Comparison of ENCODE assay signal across 1 cellular context in the genomic region with DNA sequence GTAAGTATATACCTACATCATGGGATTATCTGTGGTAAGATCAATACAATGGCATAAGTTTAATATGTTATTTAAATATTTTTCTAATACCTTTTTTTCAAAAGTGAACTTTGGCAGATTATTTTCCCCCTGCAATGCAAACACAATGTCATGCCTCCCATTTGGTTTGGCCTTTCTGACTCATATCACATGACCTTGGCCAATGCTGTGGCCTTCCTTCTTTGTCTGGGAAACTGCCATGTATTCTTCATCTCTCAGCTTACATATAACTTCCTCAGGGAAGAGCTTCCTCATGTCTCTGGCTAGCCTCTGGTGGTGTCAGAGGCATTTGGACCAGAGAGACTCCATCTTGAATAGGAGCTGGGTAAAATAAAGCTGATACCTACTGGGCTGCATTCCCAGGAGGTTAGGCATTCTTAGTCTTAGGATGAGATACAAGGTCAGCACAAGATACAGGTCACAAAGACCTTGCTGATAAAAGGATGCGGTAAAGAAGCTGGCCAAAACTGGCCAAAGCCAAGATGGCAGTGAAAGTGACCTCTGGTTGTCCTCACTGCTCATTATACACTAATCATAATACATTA.
A peak's percentile ranks its signal among the peaks of the same experiment; 100 is the strongest.
TF ChIP-seq lines count a peak whose summit lies in the region.

No MANE protein-coding gene starts in this region.

TF ChIP-seq in K562, 482 proteins besides CTCF, POLR2A, EP300 and RAD21 (continued from another document and continues in another):
- TF ChIP-seq, protein P1, sequence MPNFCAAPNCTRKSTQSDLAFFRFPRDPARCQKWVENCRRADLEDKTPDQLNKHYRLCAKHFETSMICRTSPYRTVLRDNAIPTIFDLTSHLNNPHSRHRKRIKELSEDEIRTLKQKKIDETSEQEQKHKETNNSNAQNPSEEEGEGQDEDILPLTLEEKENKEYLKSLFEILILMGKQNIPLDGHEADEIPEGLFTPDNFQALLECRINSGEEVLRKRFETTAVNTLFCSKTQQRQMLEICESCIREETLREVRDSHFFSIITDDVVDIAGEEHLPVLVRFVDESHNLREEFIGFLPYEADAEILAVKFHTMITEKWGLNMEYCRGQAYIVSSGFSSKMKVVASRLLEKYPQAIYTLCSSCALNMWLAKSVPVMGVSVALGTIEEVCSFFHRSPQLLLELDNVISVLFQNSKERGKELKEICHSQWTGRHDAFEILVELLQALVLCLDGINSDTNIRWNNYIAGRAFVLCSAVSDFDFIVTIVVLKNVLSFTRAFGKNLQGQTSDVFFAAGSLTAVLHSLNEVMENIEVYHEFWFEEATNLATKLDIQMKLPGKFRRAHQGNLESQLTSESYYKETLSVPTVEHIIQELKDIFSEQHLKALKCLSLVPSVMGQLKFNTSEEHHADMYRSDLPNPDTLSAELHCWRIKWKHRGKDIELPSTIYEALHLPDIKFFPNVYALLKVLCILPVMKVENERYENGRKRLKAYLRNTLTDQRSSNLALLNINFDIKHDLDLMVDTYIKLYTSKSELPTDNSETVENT (CRISPR knock-in tag; IDR thresholded peaks at IDR 0.05) = no peak
- TF ChIP-seq, protein P2, sequence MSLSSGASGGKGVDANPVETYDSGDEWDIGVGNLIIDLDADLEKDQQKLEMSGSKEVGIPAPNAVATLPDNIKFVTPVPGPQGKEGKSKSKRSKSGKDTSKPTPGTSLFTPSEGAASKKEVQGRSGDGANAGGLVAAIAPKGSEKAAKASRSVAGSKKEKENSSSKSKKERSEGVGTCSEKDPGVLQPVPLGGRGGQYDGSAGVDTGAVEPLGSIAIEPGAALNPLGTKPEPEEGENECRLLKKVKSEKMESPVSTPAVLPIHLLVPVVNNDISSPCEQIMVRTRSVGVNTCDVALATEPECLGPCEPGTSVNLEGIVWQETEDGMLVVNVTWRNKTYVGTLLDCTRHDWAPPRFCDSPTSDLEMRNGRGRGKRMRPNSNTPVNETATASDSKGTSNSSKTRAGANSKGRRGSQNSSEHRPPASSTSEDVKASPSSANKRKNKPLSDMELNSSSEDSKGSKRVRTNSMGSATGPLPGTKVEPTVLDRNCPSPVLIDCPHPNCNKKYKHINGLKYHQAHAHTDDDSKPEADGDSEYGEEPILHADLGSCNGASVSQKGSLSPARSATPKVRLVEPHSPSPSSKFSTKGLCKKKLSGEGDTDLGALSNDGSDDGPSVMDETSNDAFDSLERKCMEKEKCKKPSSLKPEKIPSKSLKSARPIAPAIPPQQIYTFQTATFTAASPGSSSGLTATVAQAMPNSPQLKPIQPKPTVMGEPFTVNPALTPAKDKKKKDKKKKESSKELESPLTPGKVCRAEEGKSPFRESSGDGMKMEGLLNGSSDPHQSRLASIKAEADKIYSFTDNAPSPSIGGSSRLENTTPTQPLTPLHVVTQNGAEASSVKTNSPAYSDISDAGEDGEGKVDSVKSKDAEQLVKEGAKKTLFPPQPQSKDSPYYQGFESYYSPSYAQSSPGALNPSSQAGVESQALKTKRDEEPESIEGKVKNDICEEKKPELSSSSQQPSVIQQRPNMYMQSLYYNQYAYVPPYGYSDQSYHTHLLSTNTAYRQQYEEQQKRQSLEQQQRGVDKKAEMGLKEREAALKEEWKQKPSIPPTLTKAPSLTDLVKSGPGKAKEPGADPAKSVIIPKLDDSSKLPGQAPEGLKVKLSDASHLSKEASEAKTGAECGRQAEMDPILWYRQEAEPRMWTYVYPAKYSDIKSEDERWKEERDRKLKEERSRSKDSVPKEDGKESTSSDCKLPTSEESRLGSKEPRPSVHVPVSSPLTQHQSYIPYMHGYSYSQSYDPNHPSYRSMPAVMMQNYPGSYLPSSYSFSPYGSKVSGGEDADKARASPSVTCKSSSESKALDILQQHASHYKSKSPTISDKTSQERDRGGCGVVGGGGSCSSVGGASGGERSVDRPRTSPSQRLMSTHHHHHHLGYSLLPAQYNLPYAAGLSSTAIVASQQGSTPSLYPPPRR (CRISPR knock-in tag; IDR thresholded peaks at IDR 0.05; ENCODE audit: borderline replicate concordance) = no peak
- TF ChIP-seq ESRRA (IDR thresholded peaks at IDR 0.05; ENCODE audit: borderline replicate concordance, low read depth) (peak; percentile 66; the same call in 1 of the 2 replicates), RUNX1 (IDR thresholded peaks at IDR 0.05; ENCODE audit: low read depth) (no peak), TCF7L2 (IDR thresholded peaks at IDR 0.05; ENCODE audit: low read depth, low read length) (no peak), ZFP36 (IDR thresholded peaks at IDR 0.05; ENCODE audit: low read depth, low read length, partially characterized antibody) (no peak), MTA2 (IDR thresholded peaks at IDR 0.05; ENCODE audit: low read depth) (no peak), SAFB (IDR thresholded peaks at IDR 0.05; ENCODE audit: borderline replicate concordance, low read depth, low read length) (no peak), SRF (CRISPR knock-in tag; IDR thresholded peaks at IDR 0.05) (no peak), ETV1 (tag; conservative IDR thresholded peaks at IDR 0.05; ENCODE audit: low read depth) (no peak), TCF7 (IDR thresholded peaks at IDR 0.05; ENCODE audit: borderline replicate concordance) (no peak), NR2C2 (CRISPR knock-in tag; IDR thresholded peaks at IDR 0.05) (no peak), NR2C2 (tag; IDR thresholded peaks at IDR 0.05) (peak; percentile 33; the same call in 1 of the 2 replicates), RBM14 (IDR thresholded peaks at IDR 0.05; ENCODE audit: borderline replicate concordance, insufficient read depth, low read depth, low read length) (no peak), FOXP1 (CRISPR knock-in tag; IDR thresholded peaks at IDR 0.05) (no peak), DDX20 (tag; IDR thresholded peaks at IDR 0.05; ENCODE audit: low read depth) (0 out of 2 replicates have a peak, but pooled peaks have one; percentile 59)
- TF ChIP-seq, protein P3, sequence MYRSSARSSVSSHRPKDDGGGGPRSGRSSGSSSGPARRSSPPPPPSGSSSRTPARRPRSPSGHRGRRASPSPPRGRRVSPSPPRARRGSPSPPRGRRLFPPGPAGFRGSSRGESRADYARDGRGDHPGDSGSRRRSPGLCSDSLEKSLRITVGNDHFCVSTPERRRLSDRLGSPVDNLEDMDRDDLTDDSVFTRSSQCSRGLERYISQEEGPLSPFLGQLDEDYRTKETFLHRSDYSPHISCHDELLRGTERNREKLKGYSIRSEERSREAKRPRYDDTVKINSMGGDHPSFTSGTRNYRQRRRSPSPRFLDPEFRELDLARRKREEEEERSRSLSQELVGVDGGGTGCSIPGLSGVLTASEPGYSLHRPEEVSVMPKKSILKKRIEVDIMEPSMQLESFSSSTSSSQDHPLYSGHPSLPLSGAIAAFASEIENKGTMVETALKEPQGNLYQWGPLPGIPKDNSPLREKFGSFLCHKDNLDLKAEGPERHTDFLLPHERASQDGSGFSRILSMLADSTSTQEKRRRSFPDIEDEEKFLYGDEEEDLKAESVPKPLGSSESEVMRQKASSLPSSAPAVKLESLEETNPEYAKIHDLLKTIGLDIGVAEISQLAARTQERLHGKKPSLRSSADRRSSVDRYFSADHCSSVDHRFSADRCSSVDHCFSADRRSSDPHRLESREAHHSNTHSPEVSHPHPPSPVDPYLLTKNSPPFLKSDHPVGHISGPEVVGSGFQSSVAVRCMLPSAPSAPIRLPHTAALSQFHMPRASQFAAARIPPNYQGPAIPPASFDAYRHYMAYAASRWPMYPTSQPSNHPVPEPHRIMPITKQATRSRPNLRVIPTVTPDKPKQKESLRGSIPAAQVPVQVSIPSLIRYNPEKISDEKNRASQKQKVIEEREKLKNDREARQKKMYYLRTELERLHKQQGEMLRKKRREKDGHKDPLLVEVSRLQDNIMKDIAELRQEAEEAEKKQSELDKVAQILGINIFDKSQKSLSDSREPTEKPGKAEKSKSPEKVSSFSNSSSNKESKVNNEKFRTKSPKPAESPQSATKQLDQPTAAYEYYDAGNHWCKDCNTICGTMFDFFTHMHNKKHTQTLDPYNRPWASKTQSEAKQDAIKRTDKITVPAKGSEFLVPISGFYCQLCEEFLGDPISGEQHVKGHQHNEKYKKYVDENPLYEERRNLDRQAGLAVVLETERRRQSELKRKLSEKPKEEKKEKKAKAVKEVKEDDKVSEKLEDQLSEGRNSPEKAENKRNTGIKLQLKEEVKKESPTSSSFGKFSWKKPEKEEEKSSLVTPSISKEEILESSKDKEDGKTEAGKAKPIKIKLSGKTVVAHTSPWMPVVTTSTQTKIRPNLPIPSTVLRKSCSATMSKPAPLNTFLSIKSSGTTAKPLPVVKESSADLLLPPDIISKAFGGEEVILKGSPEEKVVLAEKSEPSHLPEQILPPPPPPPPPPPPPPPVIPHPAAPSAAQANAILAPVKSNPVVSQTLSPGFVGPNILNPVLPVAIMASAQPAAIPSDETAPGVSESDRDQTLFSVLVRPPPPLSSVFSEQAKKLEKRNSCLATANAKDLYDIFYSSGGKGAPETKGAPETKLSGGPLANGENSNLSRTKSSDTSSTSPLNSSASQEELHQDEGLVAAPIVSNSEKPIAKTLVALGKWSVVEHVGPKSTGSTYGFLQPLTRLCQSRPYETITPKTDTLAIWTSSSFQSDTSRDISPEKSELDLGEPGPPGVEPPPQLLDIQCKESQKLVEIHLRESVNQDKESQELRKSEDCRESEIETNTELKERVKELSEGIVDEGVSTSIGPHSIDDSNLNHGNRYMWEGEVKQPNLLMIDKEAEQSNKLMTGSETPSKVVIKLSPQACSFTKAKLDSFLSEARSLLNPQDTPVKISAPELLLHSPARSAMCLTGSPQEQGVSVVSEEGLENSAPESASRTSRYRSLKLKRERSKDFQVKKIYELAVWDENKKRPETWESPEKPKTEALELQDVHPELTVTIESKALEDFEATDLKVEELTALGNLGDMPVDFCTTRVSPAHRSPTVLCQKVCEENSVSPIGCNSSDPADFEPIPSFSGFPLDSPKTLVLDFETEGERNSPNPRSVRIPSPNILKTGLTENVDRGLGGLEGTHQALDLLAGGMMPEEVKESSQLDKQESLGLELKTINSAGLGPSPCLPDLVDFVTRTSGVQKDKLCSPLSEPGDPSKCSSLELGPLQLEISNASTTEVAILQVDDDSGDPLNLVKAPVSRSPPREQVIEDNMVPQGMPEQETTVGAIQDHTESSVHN (IDR thresholded peaks at IDR 0.05; ENCODE audit: borderline replicate concordance in 1 of 2, low read depth in 1 of 2) = no peak
- TF ChIP-seq, protein P4, sequence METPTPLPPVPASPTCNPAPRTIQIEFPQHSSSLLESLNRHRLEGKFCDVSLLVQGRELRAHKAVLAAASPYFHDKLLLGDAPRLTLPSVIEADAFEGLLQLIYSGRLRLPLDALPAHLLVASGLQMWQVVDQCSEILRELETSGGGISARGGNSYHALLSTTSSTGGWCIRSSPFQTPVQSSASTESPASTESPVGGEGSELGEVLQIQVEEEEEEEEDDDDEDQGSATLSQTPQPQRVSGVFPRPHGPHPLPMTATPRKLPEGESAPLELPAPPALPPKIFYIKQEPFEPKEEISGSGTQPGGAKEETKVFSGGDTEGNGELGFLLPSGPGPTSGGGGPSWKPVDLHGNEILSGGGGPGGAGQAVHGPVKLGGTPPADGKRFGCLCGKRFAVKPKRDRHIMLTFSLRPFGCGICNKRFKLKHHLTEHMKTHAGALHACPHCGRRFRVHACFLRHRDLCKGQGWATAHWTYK (CRISPR knock-in tag; IDR thresholded peaks at IDR 0.05) = no peak
- TF ChIP-seq, protein P5, sequence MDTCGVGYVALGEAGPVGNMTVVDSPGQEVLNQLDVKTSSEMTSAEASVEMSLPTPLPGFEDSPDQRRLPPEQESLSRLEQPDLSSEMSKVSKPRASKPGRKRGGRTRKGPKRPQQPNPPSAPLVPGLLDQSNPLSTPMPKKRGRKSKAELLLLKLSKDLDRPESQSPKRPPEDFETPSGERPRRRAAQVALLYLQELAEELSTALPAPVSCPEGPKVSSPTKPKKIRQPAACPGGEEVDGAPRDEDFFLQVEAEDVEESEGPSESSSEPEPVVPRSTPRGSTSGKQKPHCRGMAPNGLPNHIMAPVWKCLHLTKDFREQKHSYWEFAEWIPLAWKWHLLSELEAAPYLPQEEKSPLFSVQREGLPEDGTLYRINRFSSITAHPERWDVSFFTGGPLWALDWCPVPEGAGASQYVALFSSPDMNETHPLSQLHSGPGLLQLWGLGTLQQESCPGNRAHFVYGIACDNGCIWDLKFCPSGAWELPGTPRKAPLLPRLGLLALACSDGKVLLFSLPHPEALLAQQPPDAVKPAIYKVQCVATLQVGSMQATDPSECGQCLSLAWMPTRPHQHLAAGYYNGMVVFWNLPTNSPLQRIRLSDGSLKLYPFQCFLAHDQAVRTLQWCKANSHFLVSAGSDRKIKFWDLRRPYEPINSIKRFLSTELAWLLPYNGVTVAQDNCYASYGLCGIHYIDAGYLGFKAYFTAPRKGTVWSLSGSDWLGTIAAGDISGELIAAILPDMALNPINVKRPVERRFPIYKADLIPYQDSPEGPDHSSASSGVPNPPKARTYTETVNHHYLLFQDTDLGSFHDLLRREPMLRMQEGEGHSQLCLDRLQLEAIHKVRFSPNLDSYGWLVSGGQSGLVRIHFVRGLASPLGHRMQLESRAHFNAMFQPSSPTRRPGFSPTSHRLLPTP (IDR thresholded peaks at IDR 0.05; ENCODE audit: borderline replicate concordance, extremely low read depth, insufficient read length) = no peak
- TF ChIP-seq, protein P6, sequence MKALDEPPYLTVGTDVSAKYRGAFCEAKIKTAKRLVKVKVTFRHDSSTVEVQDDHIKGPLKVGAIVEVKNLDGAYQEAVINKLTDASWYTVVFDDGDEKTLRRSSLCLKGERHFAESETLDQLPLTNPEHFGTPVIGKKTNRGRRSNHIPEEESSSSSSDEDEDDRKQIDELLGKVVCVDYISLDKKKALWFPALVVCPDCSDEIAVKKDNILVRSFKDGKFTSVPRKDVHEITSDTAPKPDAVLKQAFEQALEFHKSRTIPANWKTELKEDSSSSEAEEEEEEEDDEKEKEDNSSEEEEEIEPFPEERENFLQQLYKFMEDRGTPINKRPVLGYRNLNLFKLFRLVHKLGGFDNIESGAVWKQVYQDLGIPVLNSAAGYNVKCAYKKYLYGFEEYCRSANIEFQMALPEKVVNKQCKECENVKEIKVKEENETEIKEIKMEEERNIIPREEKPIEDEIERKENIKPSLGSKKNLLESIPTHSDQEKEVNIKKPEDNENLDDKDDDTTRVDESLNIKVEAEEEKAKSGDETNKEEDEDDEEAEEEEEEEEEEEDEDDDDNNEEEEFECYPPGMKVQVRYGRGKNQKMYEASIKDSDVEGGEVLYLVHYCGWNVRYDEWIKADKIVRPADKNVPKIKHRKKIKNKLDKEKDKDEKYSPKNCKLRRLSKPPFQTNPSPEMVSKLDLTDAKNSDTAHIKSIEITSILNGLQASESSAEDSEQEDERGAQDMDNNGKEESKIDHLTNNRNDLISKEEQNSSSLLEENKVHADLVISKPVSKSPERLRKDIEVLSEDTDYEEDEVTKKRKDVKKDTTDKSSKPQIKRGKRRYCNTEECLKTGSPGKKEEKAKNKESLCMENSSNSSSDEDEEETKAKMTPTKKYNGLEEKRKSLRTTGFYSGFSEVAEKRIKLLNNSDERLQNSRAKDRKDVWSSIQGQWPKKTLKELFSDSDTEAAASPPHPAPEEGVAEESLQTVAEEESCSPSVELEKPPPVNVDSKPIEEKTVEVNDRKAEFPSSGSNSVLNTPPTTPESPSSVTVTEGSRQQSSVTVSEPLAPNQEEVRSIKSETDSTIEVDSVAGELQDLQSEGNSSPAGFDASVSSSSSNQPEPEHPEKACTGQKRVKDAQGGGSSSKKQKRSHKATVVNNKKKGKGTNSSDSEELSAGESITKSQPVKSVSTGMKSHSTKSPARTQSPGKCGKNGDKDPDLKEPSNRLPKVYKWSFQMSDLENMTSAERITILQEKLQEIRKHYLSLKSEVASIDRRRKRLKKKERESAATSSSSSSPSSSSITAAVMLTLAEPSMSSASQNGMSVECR (CRISPR knock-in tag; IDR thresholded peaks at IDR 0.05) = no peak
- TF ChIP-seq, protein P7, sequence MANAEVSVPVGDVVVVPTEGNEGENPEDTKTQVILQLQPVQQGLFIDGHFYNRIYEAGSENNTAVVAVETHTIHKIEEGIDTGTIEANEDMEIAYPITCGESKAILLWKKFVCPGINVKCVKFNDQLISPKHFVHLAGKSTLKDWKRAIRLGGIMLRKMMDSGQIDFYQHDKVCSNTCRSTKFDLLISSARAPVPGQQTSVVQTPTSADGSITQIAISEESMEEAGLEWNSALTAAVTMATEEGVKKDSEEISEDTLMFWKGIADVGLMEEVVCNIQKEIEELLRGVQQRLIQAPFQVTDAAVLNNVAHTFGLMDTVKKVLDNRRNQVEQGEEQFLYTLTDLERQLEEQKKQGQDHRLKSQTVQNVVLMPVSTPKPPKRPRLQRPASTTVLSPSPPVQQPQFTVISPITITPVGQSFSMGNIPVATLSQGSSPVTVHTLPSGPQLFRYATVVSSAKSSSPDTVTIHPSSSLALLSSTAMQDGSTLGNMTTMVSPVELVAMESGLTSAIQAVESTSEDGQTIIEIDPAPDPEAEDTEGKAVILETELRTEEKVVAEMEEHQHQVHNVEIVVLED (CRISPR knock-in tag; IDR thresholded peaks at IDR 0.05) = no peak
